ENCODE assay signal across 8 cellular contexts in genomic region chr10:6409982-6410694, GRCh38.
DNase-seq lines count a peak whose midpoint lies in the region; ATAC-seq, FAIRE-seq and TF ChIP-seq lines count a peak whose summit lies in the region.

No MANE protein-coding gene starts in this region.

- H2AFZ ChIP-seq in GM12878 (ENCODE audit: control insufficient read depth, low read depth, low read length) (no peak overlapping the region), HepG2 (ENCODE audit: low read length) (no peak overlapping the region)

- in situ Hi-C loops in GM12878 (cut with MboI) (loop anchor here (10.0 kb wide), 1 partner anchor 395 kb away; no protein-coding TSS in a partner anchor), HepG2 (cut with HindIII; ENCODE audit: extremely low pct_ligation_motif_present, low pct_unique_long_range_greater_than_20kb) (loop anchor here (5.0 to 10.0 kb wide), 3 partner anchors 235 to 303 kb away; no protein-coding TSS in a partner anchor)

- H3K27me3 ChIP-seq in breast epithelium (no peaks in the 10 kb centered on the region), GM12878 (replicated peaks in 1 of 2; ENCODE audit: control insufficient read depth in 2 of 2, insufficient read depth in 2 of 2, low read length in 1 of 2) (no peaks in the 10 kb centered on the region; a peak in 1 of 4 replicates), HepG2 (ENCODE audit: control insufficient read depth in 1 of 2, insufficient read depth in 2 of 2, low read length in 2 of 2) (peaks cover 0 to 13% of the 10 kb centered on the region in 2 experiments; a peak in 2 of 5 replicates), vagina (no peaks in the 10 kb centered on the region)

- peak in 1 of 2 donors; percentile 27 for DNase-seq in breast epithelium (ENCODE audit: low spot score in 2 of 2)
- DNase-seq in MCF 10A (ENCODE audit: unreplicated experiment) = no peak
- DNase-seq in GM12878 (ENCODE audit: low read depth, low spot score) = no peak
- no peak for DNase-seq in HepG2 (ENCODE audit: low spot score)
- peak in 1 of 2 donors; percentile 87 for DNase-seq in vagina (ENCODE audit: extremely low spot score in 2 of 2)

- intact Hi-C loops in breast epithelium (cut with DNase I; ENCODE audit: low total_unique reads) (loop anchor here (10.0 kb wide), 2 partner anchors 205 to 1125 kb away; partner anchors contain the start of gene PFKFB3), MCF 10A (cut with micrococcal nuclease) (loop anchor here (10.0 kb wide), 1 partner anchor 785 kb away; no protein-coding TSS in a partner anchor), GM12878 (cut with micrococcal nuclease; ENCODE audit: unreplicated experiment) (no loop called here), HepG2 (cut with micrococcal nuclease; ENCODE audit: unreplicated experiment) (loop anchor here (10.0 kb wide), 1 partner anchor 135 kb away; no protein-coding TSS in a partner anchor), vagina (cut with DNase I) (no loop called here)

- POLR2A ChIA-PET in MCF 10A (lab: Yijun Ruan, JAX) = interaction anchor here (0.6 to 1.4 kb wide), 6 partner anchors 9 to 1079 kb away, joined by 3 to 4 read pairs (median 3); no protein-coding TSS in a partner anchor
- POLR2A ChIA-PET in GM12878 (lab: Charles Lee) = interaction anchor here (0.5 to 0.6 kb wide), 2 partner anchors 255 to 531 kb away, joined by 3 to 8 read pairs; no protein-coding TSS in a partner anchor
- POLR2A ChIA-PET in HepG2 (lab: Yijun Ruan, JAX) = no interaction called here

- H3K4me3 ChIP-seq in breast epithelium (no peak overlapping the region), GM12878 (no peak overlapping the region), HepG2 (replicated peaks in 1 of 3; ENCODE audit: insufficient read depth in 1 of 3, low read depth in 2 of 3, low read length in 3 of 3) (no peak overlapping the region), vagina (no peak overlapping the region)

- H3K9ac ChIP-seq in GM12878 (ENCODE audit: control insufficient read depth, insufficient read depth, low read length) (no peak overlapping the region), HepG2 (ENCODE audit: insufficient read depth, low read depth, low read length) (no peak overlapping the region)

- TF ChIP-seq EP300 in GM12878 (IDR thresholded peaks at IDR 0.05; ENCODE audit: borderline replicate concordance in 1 of 2, control insufficient read depth in 1 of 2, low read depth in 2 of 2, low read length in 2 of 2) (no peak), HepG2 (IDR thresholded peaks at IDR 0.05; ENCODE audit: low read depth in 2 of 2, low read length in 2 of 2) (no peak), HepG2 (CRISPR knock-in tag; IDR thresholded peaks at IDR 0.05; ENCODE audit: borderline replicate concordance) (no peak)

- no peaks in the 10 kb centered on the region for H3K9me3 Mint-ChIP-seq in MCF 10A (ENCODE audit: unreplicated experiment)

- H3K36me3 ChIP-seq in breast epithelium (no peaks in the 10 kb centered on the region), GM12878 (ENCODE audit: control insufficient read depth in 2 of 2, insufficient read depth in 2 of 2, low read length in 1 of 2) (no peaks in the 10 kb centered on the region), HepG2 (replicated peaks in 1 of 2; ENCODE audit: control insufficient read depth in 1 of 2, insufficient read depth in 2 of 2, low read length in 2 of 2) (no peaks in the 10 kb centered on the region), vagina (no peaks in the 10 kb centered on the region)

- H3K4me1 ChIP-seq in breast epithelium (no peaks in the 10 kb centered on the region), GM12878 (ENCODE audit: control insufficient read depth, insufficient read depth, low read length) (no peaks in the 10 kb centered on the region), HepG2 (ENCODE audit: insufficient read depth, low read length) (no peaks in the 10 kb centered on the region), vagina (peaks cover 8% of the 10 kb centered on the region)

- SMC1A ChIA-PET in GM12878 (lab: Charles Lee; ENCODE audit: uncharacterized antibody, unreplicated experiment) = interaction anchor here (0.9 to 4.3 kb wide), 12 partner anchors 11 to 324 kb away, joined by 3 to 35 read pairs (median 5); partner anchors contain the start of gene PFKFB3

- TF ChIP-seq POLR2A in breast epithelium (IDR thresholded peaks at IDR 0.05) = no peak
- TF ChIP-seq POLR2A in GM12878 (IDR thresholded peaks at IDR 0.05; ENCODE audit: low read depth, low read length) = no peak
- TF ChIP-seq POLR2A in HepG2 (IDR thresholded peaks at IDR 0.05; ENCODE audit: insufficient read depth in 1 of 2, low read depth in 2 of 2, low read length in 2 of 2) = no peak
- TF ChIP-seq POLR2A in vagina (IDR thresholded peaks at IDR 0.05) = no peak

- TF ChIP-seq CTCF in breast epithelium (IDR thresholded peaks at IDR 0.05) = no peak
- no peak for TF ChIP-seq CTCF in MCF 10A (IDR thresholded peaks at IDR 0.05; ENCODE audit: unreplicated experiment)
- no peak for TF ChIP-seq CTCF in GM12878 (IDR thresholded peaks at IDR 0.05 in 2 of 3, conservative IDR thresholded peaks at IDR 0.05 in 1 of 3; ENCODE audit: control insufficient read depth in 2 of 3, extremely low read depth in 1 of 3, insufficient read depth in 1 of 3, low read depth in 3 of 3, low read length in 3 of 3)
- no peak for TF ChIP-seq CTCF in HepG2 (CRISPR knock-in tag; IDR thresholded peaks at IDR 0.05)
- no peak for TF ChIP-seq CTCF in vagina (IDR thresholded peaks at IDR 0.05)

- 83% methylated on average over 2 of the region's 2 CpGs for WGBS in GM12878 (ENCODE audit: insufficient coverage, insufficient replicate concordance, low lambda C conversion rate, missing lambda C conversion rate)
- WGBS in HepG2 (ENCODE audit: low lambda C conversion rate) = 79% methylated on average over 2 of the region's 2 CpGs

- BruUV-seq in MCF 10A (replicated peaks; lab: Mats Ljungman, UMichigan) (no TSS peak), GM12878 (replicated peaks; lab: Mats Ljungman, UMichigan) (no TSS peak), HepG2 (replicated peaks; lab: Mats Ljungman, UMichigan) (no TSS peak)

- H3K79me2 ChIP-seq in GM12878 (ENCODE audit: control insufficient read depth, insufficient read depth, low read length) (no peaks in the 10 kb centered on the region), HepG2 (ENCODE audit: insufficient read depth, low read length) (no peaks in the 10 kb centered on the region)

- no peak overlapping the region for H3K27ac Mint-ChIP-seq in MCF 10A (ENCODE audit: low read depth, unreplicated experiment)

- H3K9me3 ChIP-seq in breast epithelium = no peaks in the 10 kb centered on the region
- no peaks in the 10 kb centered on the region for H3K9me3 ChIP-seq in GM12878 (replicated peaks; ENCODE audit: control insufficient read depth, insufficient read depth, low read length)
- H3K9me3 ChIP-seq in HepG2 (ENCODE audit: low read length) = no peaks in the 10 kb centered on the region
- H3K9me3 ChIP-seq in vagina = no peaks in the 10 kb centered on the region

- CTCF ChIA-PET in MCF 10A (lab: Yijun Ruan, JAX) = interaction anchor here (0.5 to 1.9 kb wide), 10 partner anchors 8 to 340 kb away, joined by 3 to 10 read pairs (median 3); no protein-coding TSS in a partner anchor
- CTCF ChIA-PET in GM12878 (lab: Yijun Ruan, JAX) = interaction anchor here (0.7 to 11.1 kb wide), 13 partner anchors 9 to 1007 kb away, joined by 3 to 90 read pairs (median 4); partner anchors contain the start of gene PFKFB3
- CTCF ChIA-PET in HepG2 (lab: Yijun Ruan, JAX; ENCODE audit: low intra/inter-chr PET ratio, low total read pairs) = no interaction called here

- no peaks in the 10 kb centered on the region for H3K4me1 Mint-ChIP-seq in MCF 10A (ENCODE audit: insufficient read depth, unreplicated experiment)

- TF ChIP-seq RAD21 in GM12878 (IDR thresholded peaks at IDR 0.05; ENCODE audit: insufficient read depth, low read depth, low read length) = no peak
- TF ChIP-seq RAD21 in HepG2 (CRISPR knock-in tag; IDR thresholded peaks at IDR 0.05) = no peak

- no peak overlapping the region for H3K4me3 Mint-ChIP-seq in MCF 10A (ENCODE audit: unreplicated experiment)

- H3K27me3 Mint-ChIP-seq in MCF 10A (ENCODE audit: insufficient read depth, unreplicated experiment) = peaks cover 20% of the 10 kb centered on the region

- no peaks in the 10 kb centered on the region; the same call in 1 of the 2 replicates for H4K20me1 ChIP-seq in GM12878 (ENCODE audit: control insufficient read depth, insufficient read depth)
- H4K20me1 ChIP-seq in HepG2 (ENCODE audit: insufficient read depth, low read length) = no peaks in the 10 kb centered on the region

- H3K27ac ChIP-seq in breast epithelium = peak overlapping the region; percentile 60 to 79
- no peak overlapping the region for H3K27ac ChIP-seq in GM12878 (ENCODE audit: control insufficient read depth, insufficient read depth)
- no peak overlapping the region for H3K27ac ChIP-seq in HepG2 (ENCODE audit: extremely low read length, insufficient read depth, low read length)
- peak overlapping the region; percentile 64 for H3K27ac ChIP-seq in vagina

- H3K4me2 ChIP-seq in GM12878 (ENCODE audit: control insufficient read depth, insufficient read depth) (no peak overlapping the region), HepG2 (ENCODE audit: low read depth, low read length) (no peak overlapping the region)

- FAIRE-seq in GM12878 (lab: Jason Lieb, UNC) (no peak), HepG2 (lab: Jason Lieb, UNC) (no peak)

- RAD21 ChIA-PET in GM12878 (lab: Charles Lee; ENCODE audit: unreplicated experiment) = interaction anchor here (1.1 to 2.1 kb wide), 5 partner anchors 9 to 269 kb away, joined by 3 to 8 read pairs (median 6); partner anchors contain the start of gene PFKFB3

- no peaks in the 10 kb centered on the region for H3K36me3 Mint-ChIP-seq in MCF 10A (ENCODE audit: insufficient read depth, unreplicated experiment)

- ATAC-seq in GM12878 = peak; percentile 72
- no peak for ATAC-seq in HepG2
- ATAC-seq in GM19463 (IDR thresholded peaks at IDR 0.05; ENCODE audit: unreplicated experiment) = no peak
- ATAC-seq in GM21576 (IDR thresholded peaks at IDR 0.05; ENCODE audit: unreplicated experiment) = no peak
- ATAC-seq in HG03520 (IDR thresholded peaks at IDR 0.05; ENCODE audit: unreplicated experiment) = no peak

TF ChIP-seq in GM12878, 131 proteins besides CTCF, POLR2A, EP300 and RAD21:
- TF ChIP-seq POU2F2 (IDR thresholded peaks at IDR 0.05; ENCODE audit: borderline replicate concordance, low read depth, low read length) (no peak), BHLHE40 (IDR thresholded peaks at IDR 0.05; ENCODE audit: borderline replicate concordance in 1 of 2, low read depth in 2 of 2, low read length in 1 of 2) (no peak), SREBF2 (IDR thresholded peaks at IDR 0.05; ENCODE audit: low read length) (no peak), MXI1 (IDR thresholded peaks at IDR 0.05; ENCODE audit: low read depth, low read length) (no peak), ATF7 (IDR thresholded peaks at IDR 0.05; ENCODE audit: low read depth) (peak; percentile 68)

TF ChIP-seq in HepG2, 621 proteins besides CTCF, POLR2A, EP300 and RAD21 (continues in another document):
- TF ChIP-seq ATF7 (IDR thresholded peaks at IDR 0.05) (peak; percentile 32; the same call in 1 of the 2 replicates), ATF7 (CRISPR knock-in tag; IDR thresholded peaks at IDR 0.05) (no peak), ZNF329 (CRISPR knock-in tag; IDR thresholded peaks at IDR 0.05; ENCODE audit: low read depth) (no peak), ETV6 (CRISPR knock-in tag; conservative IDR thresholded peaks at IDR 0.05) (no peak), YEATS4 (CRISPR knock-in tag; IDR thresholded peaks at IDR 0.05; ENCODE audit: borderline replicate concordance) (no peak), ZNF317 (CRISPR knock-in tag; IDR thresholded peaks at IDR 0.05) (no peak)

Comparison
In these comparisons a context has a peak if more than half of its experiments do, and no peak if none do; other contexts are left out.
1. H3K27ac ChIP-seq: peak in breast epithelium (2 of 2) and vagina (single experiment); none in GM12878 (single experiment) and HepG2 (single experiment).
2. intact Hi-C loops: an anchor here in breast epithelium (10.0 kb wide), MCF 10A (10.0 kb wide) and HepG2 (10.0 kb wide); none called in GM12878 and vagina.